ENCODE assay signal across 14 cellular contexts in genomic region chr19:42143341-42144234, GRCh38. TPM values are rescaled to one million over a fixed set of nuclear protein-coding genes. Genes with fewer than 3 reads are reported as not detected.
A peak's percentile ranks its signal among the peaks of the same experiment; 100 is the strongest.
DNase-seq lines count a peak whose midpoint lies in the region; ATAC-seq lines count a peak whose summit lies in the region.
"Had no signal": no experiment of that assay in that cellular context is flagged by ENCODE, and none has a peak within 500 bp of the region (broad histone marks: within the 10 kb centered on the region; RNA-seq: fewer than 3 reads in every experiment).

No MANE protein-coding gene starts in this region.

- H3K36me3 ChIP-seq in CD4-positive, CD25-positive, alpha-beta regulatory T cell (ENCODE audit: control insufficient read depth, insufficient read depth, low read length), result no peaks in the 10 kb centered on the region
- H3K36me3 ChIP-seq in Karpas-422 (ENCODE audit: insufficient read depth, low read length), result no peaks in the 10 kb centered on the region
- H3K36me3 ChIP-seq in adipocyte (ENCODE audit: control insufficient read depth, insufficient read depth, low read length, severe bottlenecking), result no peaks in the 10 kb centered on the region
- no peaks in the 10 kb centered on the region for H3K36me3 ChIP-seq in aorta (ENCODE audit: control insufficient read depth in 1 of 2, insufficient read depth in 2 of 2, low read length in 1 of 2)
- H3K36me3 ChIP-seq: gastroesophageal sphincter had no signal

- no peak overlapping the region for H3K27ac ChIP-seq in CD4-positive, CD25-positive, alpha-beta regulatory T cell (ENCODE audit: insufficient read depth, low read length, poor library complexity, severe bottlenecking)
- H3K27ac ChIP-seq in Karpas-422 (ENCODE audit: low read length), result no peak overlapping the region
- H3K27ac ChIP-seq in aorta (ENCODE audit: low read depth in 1 of 2, low read length in 2 of 2), result no peak overlapping the region
- H3K27ac ChIP-seq: gastroesophageal sphincter had no signal

- no peak overlapping the region for H3K4me3 ChIP-seq in CD4-positive, CD25-positive, alpha-beta regulatory T cell (ENCODE audit: low read depth, low read length)
- no peak overlapping the region for H3K4me3 ChIP-seq in Karpas-422 (ENCODE audit: low read length)
- H3K4me3 ChIP-seq in adipocyte (ENCODE audit: low read length), result no peak overlapping the region
- no peak overlapping the region for H3K4me3 ChIP-seq in aorta (ENCODE audit: low read length in 2 of 2)
- H3K4me3 ChIP-seq: gastroesophageal sphincter had no signal

- no peaks in the 10 kb centered on the region for H3K4me1 ChIP-seq in CD4-positive, CD25-positive, alpha-beta regulatory T cell (ENCODE audit: control insufficient read depth, insufficient read depth, low read length, poor library complexity, severe bottlenecking)
- H3K4me1 ChIP-seq in Karpas-422 (ENCODE audit: low read length), result no peaks in the 10 kb centered on the region
- H3K4me1 ChIP-seq in adipocyte (ENCODE audit: control insufficient read depth, insufficient read depth, low read length), result no peaks in the 10 kb centered on the region
- H3K4me1 ChIP-seq in aorta (ENCODE audit: control insufficient read depth in 1 of 2, insufficient read depth in 2 of 2, low read length in 2 of 2), result no peaks in the 10 kb centered on the region
- H3K4me1 ChIP-seq: gastroesophageal sphincter had no signal

- peak overlapping the region in 2 of 3 donors; percentile 72 to 84 for H3K27ac Mint-ChIP-seq in CD4-positive, CD25-positive, alpha-beta regulatory T cell
- no peak overlapping the region for H3K27ac Mint-ChIP-seq in activated T-cell treated with anti-CD3 and anti-CD28 coated beads, Interleukin-2, amount 50 U/mL, for 24 hours
- H3K27ac Mint-ChIP-seq: mesothelial cell of epicardium had no signal

- WGBS in aorta, 2 donors, result 39 to 42% methylated on average over 14 of the region's 14 CpGs

- intact Hi-C loops in aorta (cut with DNase I), result no loop called here

- DNase-seq in CD4-positive, CD25-positive, alpha-beta regulatory T cell, result no peak
- DNase-seq in Karpas-422 (peak; percentile 49), adipocyte (ENCODE audit: low read depth) (peak; percentile 53), left kidney (ENCODE audit: low read depth, low spot score) (peak; percentile 87), aorta (no peak)
- no peak for DNase-seq in activated T-cell treated with anti-CD3 and anti-CD28 coated beads, Interleukin-2, amount 50 U/mL, for 24 hours
- DNase-seq: CD8-positive, alpha-beta memory T cell; KG1; T-helper 1 cell had no signal

- no peaks in the 10 kb centered on the region for H3K27me3 ChIP-seq in CD4-positive, CD25-positive, alpha-beta regulatory T cell (ENCODE audit: control insufficient read depth, insufficient read depth, low read length)
- H3K27me3 ChIP-seq in Karpas-422 (ENCODE audit: low read length), result no peaks in the 10 kb centered on the region
- peaks cover 25% of the 10 kb centered on the region for H3K27me3 ChIP-seq in adipocyte (replicated peaks; ENCODE audit: control insufficient read depth, insufficient read depth, low read length)
- no peaks in the 10 kb centered on the region for H3K27me3 ChIP-seq in aorta (ENCODE audit: control insufficient read depth in 1 of 2, insufficient read depth in 2 of 2, low read length in 1 of 2)

- H3K4me2 ChIP-seq in Karpas-422 (ENCODE audit: low read depth, low read length, poor library complexity, severe bottlenecking), result no peak overlapping the region

- no peak overlapping the region for H3K4me3 Mint-ChIP-seq in CD4-positive, CD25-positive, alpha-beta regulatory T cell
- H3K4me3 Mint-ChIP-seq in activated T-cell treated with anti-CD3 and anti-CD28 coated beads, Interleukin-2, amount 50 U/mL, for 24 hours, result no peak overlapping the region
- H3K4me3 Mint-ChIP-seq: CD8-positive, alpha-beta memory T cell; central memory CD8-positive, alpha-beta T cell; mesothelial cell of epicardium had no signal

- H3K36me3 Mint-ChIP-seq in CD4-positive, CD25-positive, alpha-beta regulatory T cell, result peaks cover 33% of the 10 kb centered on the region
- peaks cover 1% of the 10 kb centered on the region for H3K36me3 Mint-ChIP-seq in activated T-cell treated with anti-CD3 and anti-CD28 coated beads, Interleukin-2, amount 50 U/mL, for 24 hours (ENCODE audit: low read depth)
- H3K36me3 Mint-ChIP-seq: mesothelial cell of epicardium had no signal

- no peaks in the 10 kb centered on the region for H3K9me2 ChIP-seq in Karpas-422 (replicated peaks; ENCODE audit: insufficient read depth, low read length)

- peaks cover 4% of the 10 kb centered on the region for H3K27me3 Mint-ChIP-seq in CD4-positive, CD25-positive, alpha-beta regulatory T cell
- H3K27me3 Mint-ChIP-seq in activated T-cell treated with anti-CD3 and anti-CD28 coated beads, Interleukin-2, amount 50 U/mL, for 24 hours, result no peaks in the 10 kb centered on the region
- H3K27me3 Mint-ChIP-seq: central memory CD8-positive, alpha-beta T cell had no signal

- peaks cover 0 to 18% (median 3%) of the 10 kb centered on the region in 4 donors for H3K4me1 Mint-ChIP-seq in CD4-positive, CD25-positive, alpha-beta regulatory T cell
- H3K4me1 Mint-ChIP-seq in activated T-cell treated with anti-CD3 and anti-CD28 coated beads, Interleukin-2, amount 50 U/mL, for 24 hours (ENCODE audit: low read depth), result peaks cover 11% of the 10 kb centered on the region
- H3K4me1 Mint-ChIP-seq: mesothelial cell of epicardium had no signal

- H4K20me1 ChIP-seq in Karpas-422 (ENCODE audit: insufficient read depth, low read depth, low read length), result peaks cover 16% of the 10 kb centered on the region; the same call in 1 of the 2 replicates

- H3K79me2 ChIP-seq in Karpas-422 (ENCODE audit: low read length), result no peaks in the 10 kb centered on the region

- no peak overlapping the region for H3K9ac ChIP-seq in Karpas-422 (ENCODE audit: low read length)
- no peak overlapping the region for H3K9ac ChIP-seq in adipocyte (ENCODE audit: low read length)

- ATAC-seq in CD4-positive, CD25-positive, alpha-beta regulatory T cell (ENCODE audit: low read depth in 2 of 2), result no peak
- no peak for ATAC-seq in HG03159 (IDR thresholded peaks at IDR 0.05; ENCODE audit: unreplicated experiment)
- no peak for ATAC-seq in aorta (ENCODE audit: low FRiP score)
- no peak for ATAC-seq in HG03520 (IDR thresholded peaks at IDR 0.05; ENCODE audit: unreplicated experiment)
- ATAC-seq: gastroesophageal sphincter had no signal

- no peak overlapping the region for H2AFZ ChIP-seq in Karpas-422 (ENCODE audit: low read length)

- H3K9me3 Mint-ChIP-seq in CD4-positive, CD25-positive, alpha-beta regulatory T cell, result no peaks in the 10 kb centered on the region
- H3K9me3 Mint-ChIP-seq in activated T-cell treated with anti-CD3 and anti-CD28 coated beads, Interleukin-2, amount 50 U/mL, for 24 hours, result no peaks in the 10 kb centered on the region
- H3K9me3 Mint-ChIP-seq: CD8-positive, alpha-beta memory T cell; central memory CD8-positive, alpha-beta T cell; mesothelial cell of epicardium had no signal

- H3K9me3 ChIP-seq in CD4-positive, CD25-positive, alpha-beta regulatory T cell (ENCODE audit: control insufficient read depth in 2 of 2, low read length in 2 of 2), result no peaks in the 10 kb centered on the region
- H3K9me3 ChIP-seq in Karpas-422 (ENCODE audit: low read length) (no peaks in the 10 kb centered on the region), adipocyte (ENCODE audit: control insufficient read depth, low read length) (no peaks in the 10 kb centered on the region), aorta (ENCODE audit: control insufficient read depth, low read length) (peaks cover 1% of the 10 kb centered on the region)
- H3K9me3 ChIP-seq: gastroesophageal sphincter had no signal

RNA-seq across cellular contexts. Expression of gene POU2F2, which starts 11.3 kb away (rescaled TPM):
- total RNA-seq in CD4-positive, CD25-positive, alpha-beta regulatory T cell, result 48.9 TPM
- polyA plus RNA-seq in CD4-positive, CD25-positive, alpha-beta regulatory T cell, result 1 to 10 TPM; 4.2 to 7.2 (median 6.4) TPM
- total RNA-seq in Karpas-422 (2014; rRNA removed; shearing (Covaris generic); ENCODE audit: low replicate concordance), result 61.9 and 69.4 TPM in 2 replicates
- total RNA-seq in aorta, result 1 to 10 TPM; 2.7 to 9.0 TPM
- polyA plus RNA-seq in aorta, result 1 to 10 TPM; 2.3 to 5.9 TPM

Comparison
In these comparisons a context has a peak if more than half of its experiments do, and no peak if none do; other contexts are left out.
1. DNase-seq: peak in Karpas-422 (single experiment), adipocyte (single experiment) and left kidney (single experiment); none in CD4-positive, CD25-positive, alpha-beta regulatory T cell (0 of 3), activated T-cell treated with anti-CD3 and anti-CD28 coated beads, Interleukin-2, amount 50 U/mL, for 24 hours (single experiment) and aorta (0 of 2).